Comparison of ENCODE assay signal across 7 cellular contexts in genomic region chr5:26563979-26564378, GRCh38.
"Had no signal": no experiment of that assay in that cellular context is flagged by ENCODE, and none has a peak within 500 bp of the region (broad histone marks: within the 10 kb centered on the region; RNA-seq: fewer than 3 reads in every experiment).

No MANE protein-coding gene starts in this region.

- H3K4me1 Mint-ChIP-seq: IgD-negative memory B cell had no signal

- H3K27ac Mint-ChIP-seq: IgD-negative memory B cell had no signal

- H3K27me3 Mint-ChIP-seq: IgD-negative memory B cell had no signal

- ATAC-seq: HepG2, K562 had no signal

- H3K27ac ChIP-seq: HL-60 had no signal

- DNase-seq: IMR-90, KBM-7, KG1 had no signal

- H3K4me3 ChIP-seq: K562 had no signal
